Comparison of ENCODE assay signal across 13 cellular contexts in genomic region chr18:72692086-72692485, GRCh38.
DNase-seq lines count a peak whose midpoint lies in the region; ATAC-seq and TF ChIP-seq lines count a peak whose summit lies in the region.
"Had no signal": no experiment of that assay in that cellular context is flagged by ENCODE, and none has a peak within 500 bp of the region (broad histone marks: within the 10 kb centered on the region; RNA-seq: fewer than 3 reads in every experiment).

No MANE protein-coding gene starts in this region.

- TF ChIP-seq CTCF in HEK293 (tag by site-specific recombination; IDR thresholded peaks at IDR 0.05) = no peak
- TF ChIP-seq CTCF in prostate gland (IDR thresholded peaks at IDR 0.05) = no peak

- DNase-seq in NCI-H748 treated with DMSO at 0.1 percent for 48 hours (lab: John Stamatoyannopoulos, UW) = peak; percentile 58
- peak; percentile 83 for DNase-seq in iPS DF 19.7 (ENCODE audit: low read depth, low spot score)
- peak; percentile 14 for DNase-seq in putamen (ENCODE audit: low spot score)
- DNase-seq in central memory CD4-positive, alpha-beta T cell = no peak
- DNase-seq in prostate gland (ENCODE audit: low spot score) = no peak
- DNase-seq in naive thymus-derived CD8-positive, alpha-beta T cell = no peak
- DNase-seq: activated CD4-positive, alpha-beta T cell treated with anti-CD3 and anti-CD28 coated beads for 4 hours; naive B cell; NCI-H1694 treated with DMSO at 0.1 percent for 48 hours; stimulated activated naive CD8-positive, alpha-beta T cell treated with anti-CD3 and anti-CD28 coated beads, Interleukin-15, Interleukin-2, amounts not matched to agents 100 U/mL and 50 U/mL, for 24 hours had no signal

- H3K36me3 ChIP-seq in HEK293 (ENCODE audit: control insufficient read depth in 2 of 2, insufficient read depth in 1 of 2, low read length in 2 of 2) (no peaks in the 10 kb centered on the region), prostate gland (no peaks in the 10 kb centered on the region)
- H3K36me3 ChIP-seq: SJSA1 had no signal

- POLR2A ChIA-PET in HEK293 (lab: Yijun Ruan, JAX) = no interaction called here
- POLR2A ChIA-PET in naive thymus-derived CD8-positive, alpha-beta T cell (lab: Charles Lee) = no interaction called here

- no peak for ATAC-seq in HG02885 (IDR thresholded peaks at IDR 0.05; ENCODE audit: poor library complexity, unreplicated experiment)
- ATAC-seq in naive thymus-derived CD8-positive, alpha-beta T cell = no peak
- ATAC-seq: stimulated activated naive CD8-positive, alpha-beta T cell treated with anti-CD3 and anti-CD28 coated beads, Interleukin-15, Interleukin-2, amounts not matched to agents 100 U/mL and 50 U/mL, for 24 hours had no signal

- no peak overlapping the region for H3K4me3 Mint-ChIP-seq in naive thymus-derived CD8-positive, alpha-beta T cell

- no peak overlapping the region for H3K27ac Mint-ChIP-seq in naive thymus-derived CD8-positive, alpha-beta T cell

- CTCF ChIA-PET in HEK293 (lab: Yijun Ruan, JAX) = no interaction called here

- H3K4me1 Mint-ChIP-seq in naive thymus-derived CD8-positive, alpha-beta T cell = no peaks in the 10 kb centered on the region
- H3K4me1 Mint-ChIP-seq: naive B cell had no signal

- H3K27me3 Mint-ChIP-seq in naive thymus-derived CD8-positive, alpha-beta T cell = peaks cover 0 to 4% (median 2%) of the 10 kb centered on the region in 5 donors

- no peaks in the 10 kb centered on the region for H3K36me3 Mint-ChIP-seq in naive thymus-derived CD8-positive, alpha-beta T cell
- H3K36me3 Mint-ChIP-seq: naive B cell had no signal

- H3K9me3 Mint-ChIP-seq in naive thymus-derived CD8-positive, alpha-beta T cell = peaks cover 0 to 3% (median 0%) of the 10 kb centered on the region in 9 donors

- no peak overlapping the region for H3K27ac ChIP-seq in HEK293 (ENCODE audit: extremely low read depth, low read depth, low read length)
- H3K27ac ChIP-seq in prostate gland = no peak overlapping the region
- H3K27ac ChIP-seq: SJSA1 had no signal

- intact Hi-C loops in prostate gland (cut with DNase I) = no loop called here

- H3K4me1 ChIP-seq in HEK293 (ENCODE audit: control insufficient read depth, insufficient read depth, low read length) (no peaks in the 10 kb centered on the region), prostate gland (replicated peaks) (no peaks in the 10 kb centered on the region)
- H3K4me1 ChIP-seq: SJSA1 had no signal

- 3% methylated on average over 16 of the region's 16 CpGs for WGBS in prostate gland

- TF ChIP-seq POLR2A in prostate gland (IDR thresholded peaks at IDR 0.05) = no peak

- H3K9me3 ChIP-seq in HEK293 (ENCODE audit: control insufficient read depth, insufficient read depth, low read depth, low read length) = no peaks in the 10 kb centered on the region
- H3K9me3 ChIP-seq in prostate gland = no peaks in the 10 kb centered on the region
- H3K9me3 ChIP-seq: SJSA1 had no signal

- H3K4me3 ChIP-seq in HEK293 (ENCODE audit: low read depth, low read length) (no peak overlapping the region), prostate gland (no peak overlapping the region)
- H3K4me3 ChIP-seq: SJSA1 had no signal

- H3K27me3 ChIP-seq in prostate gland (replicated peaks; ENCODE audit: insufficient read depth) = no peaks in the 10 kb centered on the region
- H3K27me3 ChIP-seq: SJSA1 had no signal

TF ChIP-seq in HEK293, 187 proteins besides CTCF, POLR2A, EP300 and RAD21:
- TF ChIP-seq GLIS2 (tag by site-specific recombination; IDR thresholded peaks at IDR 0.05) (no peak), ZBTB26 (tag by site-specific recombination; optimal IDR thresholded peaks at IDR 0.05) (peak; percentile 17)

Comparison
In these comparisons a context has a peak if more than half of its experiments do, and no peak if none do; other contexts are left out.
1. DNase-seq: peak in NCI-H748 treated with DMSO at 0.1 percent for 48 hours (single experiment), iPS DF 19.7 (single experiment) and putamen (single experiment); none in central memory CD4-positive, alpha-beta T cell (single experiment), prostate gland (single experiment) and naive thymus-derived CD8-positive, alpha-beta T cell (0 of 10).